In the genomic region with DNA sequence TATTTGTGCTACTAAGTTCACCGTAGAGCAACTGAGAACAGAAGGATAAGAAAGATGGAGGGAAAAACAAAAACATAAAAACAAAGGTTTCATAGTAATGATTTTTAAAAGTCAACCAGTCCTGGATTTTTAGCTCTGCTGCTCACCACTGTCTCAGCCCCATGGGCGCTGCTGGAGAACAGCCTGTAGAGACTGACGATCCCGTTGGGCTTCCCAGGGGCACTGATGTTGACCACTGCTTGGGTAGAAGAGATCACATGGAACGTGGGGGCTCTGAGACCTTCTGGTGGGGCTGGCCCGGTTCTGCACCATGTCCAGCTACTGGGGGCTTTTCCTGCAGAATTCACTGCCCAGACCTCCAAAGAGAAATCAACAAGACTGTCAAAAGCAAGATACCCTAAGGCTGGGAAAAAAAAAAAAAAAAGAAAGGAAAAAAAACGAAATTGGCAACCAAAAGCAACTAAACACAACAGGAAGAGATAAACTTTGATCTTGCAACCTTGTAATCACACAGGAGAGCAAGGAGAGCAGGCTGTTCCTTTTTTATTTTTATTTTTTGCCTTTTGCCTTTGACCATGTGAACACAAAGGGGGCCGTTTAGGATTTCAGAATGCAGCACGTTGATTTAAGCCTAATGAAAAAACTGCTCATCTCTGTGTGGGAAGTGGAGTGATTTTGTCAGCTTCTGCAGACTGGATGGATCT, we compare ENCODE assay signal across 3 cellular contexts.
A peak's percentile ranks its signal among the peaks of the same experiment; 100 is the strongest.
TF ChIP-seq lines count a peak whose summit lies in the region.

No MANE protein-coding gene starts in this region.

TF ChIP-seq in liver, 16 proteins besides CTCF, POLR2A, EP300 and RAD21 (continued from another document):
- TF ChIP-seq, protein P1, sequence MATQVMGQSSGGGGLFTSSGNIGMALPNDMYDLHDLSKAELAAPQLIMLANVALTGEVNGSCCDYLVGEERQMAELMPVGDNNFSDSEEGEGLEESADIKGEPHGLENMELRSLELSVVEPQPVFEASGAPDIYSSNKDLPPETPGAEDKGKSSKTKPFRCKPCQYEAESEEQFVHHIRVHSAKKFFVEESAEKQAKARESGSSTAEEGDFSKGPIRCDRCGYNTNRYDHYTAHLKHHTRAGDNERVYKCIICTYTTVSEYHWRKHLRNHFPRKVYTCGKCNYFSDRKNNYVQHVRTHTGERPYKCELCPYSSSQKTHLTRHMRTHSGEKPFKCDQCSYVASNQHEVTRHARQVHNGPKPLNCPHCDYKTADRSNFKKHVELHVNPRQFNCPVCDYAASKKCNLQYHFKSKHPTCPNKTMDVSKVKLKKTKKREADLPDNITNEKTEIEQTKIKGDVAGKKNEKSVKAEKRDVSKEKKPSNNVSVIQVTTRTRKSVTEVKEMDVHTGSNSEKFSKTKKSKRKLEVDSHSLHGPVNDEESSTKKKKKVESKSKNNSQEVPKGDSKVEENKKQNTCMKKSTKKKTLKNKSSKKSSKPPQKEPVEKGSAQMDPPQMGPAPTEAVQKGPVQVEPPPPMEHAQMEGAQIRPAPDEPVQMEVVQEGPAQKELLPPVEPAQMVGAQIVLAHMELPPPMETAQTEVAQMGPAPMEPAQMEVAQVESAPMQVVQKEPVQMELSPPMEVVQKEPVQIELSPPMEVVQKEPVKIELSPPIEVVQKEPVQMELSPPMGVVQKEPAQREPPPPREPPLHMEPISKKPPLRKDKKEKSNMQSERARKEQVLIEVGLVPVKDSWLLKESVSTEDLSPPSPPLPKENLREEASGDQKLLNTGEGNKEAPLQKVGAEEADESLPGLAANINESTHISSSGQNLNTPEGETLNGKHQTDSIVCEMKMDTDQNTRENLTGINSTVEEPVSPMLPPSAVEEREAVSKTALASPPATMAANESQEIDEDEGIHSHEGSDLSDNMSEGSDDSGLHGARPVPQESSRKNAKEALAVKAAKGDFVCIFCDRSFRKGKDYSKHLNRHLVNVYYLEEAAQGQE (IDR thresholded peaks at IDR 0.05): no peak
- TF ChIP-seq HNF4A (conservative IDR thresholded peaks at IDR 0.05): peak; percentile 36 to 54
TF ChIP-seq in liver: peak in this region for 2.

TF ChIP-seq in HepG2, 621 proteins besides CTCF, POLR2A, EP300 and RAD21:
- TF ChIP-seq, protein P2, sequence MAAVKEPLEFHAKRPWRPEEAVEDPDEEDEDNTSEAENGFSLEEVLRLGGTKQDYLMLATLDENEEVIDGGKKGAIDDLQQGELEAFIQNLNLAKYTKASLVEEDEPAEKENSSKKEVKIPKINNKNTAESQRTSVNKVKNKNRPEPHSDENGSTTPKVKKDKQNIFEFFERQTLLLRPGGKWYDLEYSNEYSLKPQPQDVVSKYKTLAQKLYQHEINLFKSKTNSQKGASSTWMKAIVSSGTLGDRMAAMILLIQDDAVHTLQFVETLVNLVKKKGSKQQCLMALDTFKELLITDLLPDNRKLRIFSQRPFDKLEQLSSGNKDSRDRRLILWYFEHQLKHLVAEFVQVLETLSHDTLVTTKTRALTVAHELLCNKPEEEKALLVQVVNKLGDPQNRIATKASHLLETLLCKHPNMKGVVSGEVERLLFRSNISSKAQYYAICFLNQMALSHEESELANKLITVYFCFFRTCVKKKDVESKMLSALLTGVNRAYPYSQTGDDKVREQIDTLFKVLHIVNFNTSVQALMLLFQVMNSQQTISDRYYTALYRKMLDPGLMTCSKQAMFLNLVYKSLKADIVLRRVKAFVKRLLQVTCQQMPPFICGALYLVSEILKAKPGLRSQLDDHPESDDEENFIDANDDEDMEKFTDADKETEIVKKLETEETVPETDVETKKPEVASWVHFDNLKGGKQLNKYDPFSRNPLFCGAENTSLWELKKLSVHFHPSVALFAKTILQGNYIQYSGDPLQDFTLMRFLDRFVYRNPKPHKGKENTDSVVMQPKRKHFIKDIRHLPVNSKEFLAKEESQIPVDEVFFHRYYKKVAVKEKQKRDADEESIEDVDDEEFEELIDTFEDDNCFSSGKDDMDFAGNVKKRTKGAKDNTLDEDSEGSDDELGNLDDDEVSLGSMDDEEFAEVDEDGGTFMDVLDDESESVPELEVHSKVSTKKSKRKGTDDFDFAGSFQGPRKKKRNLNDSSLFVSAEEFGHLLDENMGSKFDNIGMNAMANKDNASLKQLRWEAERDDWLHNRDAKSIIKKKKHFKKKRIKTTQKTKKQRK (IDR thresholded peaks at IDR 0.05; ENCODE audit: low read length): no peak
- TF ChIP-seq, protein P3, sequence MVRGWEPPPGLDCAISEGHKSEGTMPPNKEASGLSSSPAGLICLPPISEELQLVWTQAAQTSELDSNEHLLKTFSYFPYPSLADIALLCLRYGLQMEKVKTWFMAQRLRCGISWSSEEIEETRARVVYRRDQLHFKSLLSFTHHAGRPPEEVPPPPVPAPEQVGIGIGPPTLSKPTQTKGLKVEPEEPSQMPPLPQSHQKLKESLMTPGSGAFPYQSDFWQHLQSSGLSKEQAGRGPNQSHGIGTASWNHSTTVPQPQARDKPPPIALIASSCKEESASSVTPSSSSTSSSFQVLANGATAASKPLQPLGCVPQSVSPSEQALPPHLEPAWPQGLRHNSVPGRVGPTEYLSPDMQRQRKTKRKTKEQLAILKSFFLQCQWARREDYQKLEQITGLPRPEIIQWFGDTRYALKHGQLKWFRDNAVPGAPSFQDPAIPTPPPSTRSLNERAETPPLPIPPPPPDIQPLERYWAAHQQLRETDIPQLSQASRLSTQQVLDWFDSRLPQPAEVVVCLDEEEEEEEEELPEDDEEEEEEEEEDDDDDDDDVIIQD (CRISPR knock-in tag; IDR thresholded peaks at IDR 0.05; ENCODE audit: low read depth): no peak
- TF ChIP-seq MED1 (CRISPR knock-in tag; IDR thresholded peaks at IDR 0.05): no peak
- no peak for TF ChIP-seq MED8 (CRISPR knock-in tag; IDR thresholded peaks at IDR 0.05; ENCODE audit: insufficient replicate concordance)
- TF ChIP-seq, protein P4, sequence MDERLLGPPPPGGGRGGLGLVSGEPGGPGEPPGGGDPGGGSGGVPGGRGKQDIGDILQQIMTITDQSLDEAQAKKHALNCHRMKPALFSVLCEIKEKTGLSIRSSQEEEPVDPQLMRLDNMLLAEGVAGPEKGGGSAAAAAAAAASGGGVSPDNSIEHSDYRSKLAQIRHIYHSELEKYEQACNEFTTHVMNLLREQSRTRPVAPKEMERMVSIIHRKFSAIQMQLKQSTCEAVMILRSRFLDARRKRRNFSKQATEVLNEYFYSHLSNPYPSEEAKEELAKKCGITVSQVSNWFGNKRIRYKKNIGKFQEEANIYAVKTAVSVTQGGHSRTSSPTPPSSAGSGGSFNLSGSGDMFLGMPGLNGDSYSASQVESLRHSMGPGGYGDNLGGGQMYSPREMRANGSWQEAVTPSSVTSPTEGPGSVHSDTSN (CRISPR knock-in tag; IDR thresholded peaks at IDR 0.05): no peak
- TF ChIP-seq ERF (CRISPR knock-in tag; IDR thresholded peaks at IDR 0.05): no peak

TF ChIP-seq in WTC11, 78 proteins besides CTCF, POLR2A, EP300 and RAD21 (continued from another document):
- TF ChIP-seq, protein P5, sequence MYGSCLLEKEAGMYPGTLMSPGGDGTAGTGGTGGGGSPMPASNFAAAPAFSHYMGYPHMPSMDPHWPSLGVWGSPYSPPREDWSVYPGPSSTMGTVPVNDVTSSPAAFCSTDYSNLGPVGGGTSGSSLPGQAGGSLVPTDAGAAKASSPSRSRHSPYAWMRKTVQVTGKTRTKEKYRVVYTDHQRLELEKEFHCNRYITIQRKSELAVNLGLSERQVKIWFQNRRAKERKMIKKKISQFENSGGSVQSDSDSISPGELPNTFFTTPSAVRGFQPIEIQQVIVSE (CRISPR knock-in tag; IDR thresholded peaks at IDR 0.05; ENCODE audit: borderline replicate concordance): no peak
- TF ChIP-seq SP1 (CRISPR knock-in tag; conservative IDR thresholded peaks at IDR 0.05) (no peak), CBFB (CRISPR knock-in tag; IDR thresholded peaks at IDR 0.05; ENCODE audit: low read depth) (no peak), PRRX2 (CRISPR knock-in tag; IDR thresholded peaks at IDR 0.05) (no peak), ZBTB21 (CRISPR knock-in tag; IDR thresholded peaks at IDR 0.05; ENCODE audit: borderline replicate concordance) (no peak)
- TF ChIP-seq, protein P6, sequence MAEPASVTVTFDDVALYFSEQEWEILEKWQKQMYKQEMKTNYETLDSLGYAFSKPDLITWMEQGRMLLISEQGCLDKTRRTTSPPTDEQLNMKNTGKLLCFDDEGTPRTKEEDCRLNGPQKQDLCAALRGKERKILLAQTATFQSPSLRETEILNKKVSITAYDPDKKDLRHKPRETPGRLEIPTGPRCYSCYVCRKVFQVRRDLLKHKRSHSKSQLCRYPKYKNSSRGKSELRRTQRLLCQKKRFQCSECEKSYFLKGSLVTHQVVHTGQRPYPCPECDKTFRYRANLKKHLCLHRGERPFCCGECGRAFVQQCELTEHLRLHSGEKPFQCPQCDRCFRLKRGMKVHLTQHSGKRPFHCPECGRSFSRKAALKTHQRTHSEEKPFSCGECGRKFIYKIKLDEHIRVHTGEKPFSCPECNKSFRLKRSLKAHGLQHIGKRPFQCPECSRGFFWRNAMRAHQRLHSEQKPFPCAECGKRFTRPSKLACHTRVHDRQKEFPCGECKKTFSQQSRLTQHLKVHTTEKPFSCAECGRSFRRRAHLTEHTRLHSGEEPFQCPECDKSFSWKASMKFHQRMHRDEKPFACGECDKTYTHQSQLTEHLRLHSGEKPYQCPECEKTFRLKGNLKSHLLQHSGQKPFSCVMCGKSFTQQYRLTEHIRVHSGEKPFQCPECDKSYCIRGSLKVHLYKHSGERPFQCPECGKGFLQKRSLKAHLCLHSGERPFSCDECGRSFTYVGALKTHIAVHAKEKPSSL (CRISPR knock-in tag; conservative IDR thresholded peaks at IDR 0.05): no peak
- TF ChIP-seq, protein P7, sequence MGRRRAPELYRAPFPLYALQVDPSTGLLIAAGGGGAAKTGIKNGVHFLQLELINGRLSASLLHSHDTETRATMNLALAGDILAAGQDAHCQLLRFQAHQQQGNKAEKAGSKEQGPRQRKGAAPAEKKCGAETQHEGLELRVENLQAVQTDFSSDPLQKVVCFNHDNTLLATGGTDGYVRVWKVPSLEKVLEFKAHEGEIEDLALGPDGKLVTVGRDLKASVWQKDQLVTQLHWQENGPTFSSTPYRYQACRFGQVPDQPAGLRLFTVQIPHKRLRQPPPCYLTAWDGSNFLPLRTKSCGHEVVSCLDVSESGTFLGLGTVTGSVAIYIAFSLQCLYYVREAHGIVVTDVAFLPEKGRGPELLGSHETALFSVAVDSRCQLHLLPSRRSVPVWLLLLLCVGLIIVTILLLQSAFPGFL (CRISPR knock-in tag; IDR thresholded peaks at IDR 0.05; ENCODE audit: borderline replicate concordance): no peak
- TF ChIP-seq, protein P8, sequence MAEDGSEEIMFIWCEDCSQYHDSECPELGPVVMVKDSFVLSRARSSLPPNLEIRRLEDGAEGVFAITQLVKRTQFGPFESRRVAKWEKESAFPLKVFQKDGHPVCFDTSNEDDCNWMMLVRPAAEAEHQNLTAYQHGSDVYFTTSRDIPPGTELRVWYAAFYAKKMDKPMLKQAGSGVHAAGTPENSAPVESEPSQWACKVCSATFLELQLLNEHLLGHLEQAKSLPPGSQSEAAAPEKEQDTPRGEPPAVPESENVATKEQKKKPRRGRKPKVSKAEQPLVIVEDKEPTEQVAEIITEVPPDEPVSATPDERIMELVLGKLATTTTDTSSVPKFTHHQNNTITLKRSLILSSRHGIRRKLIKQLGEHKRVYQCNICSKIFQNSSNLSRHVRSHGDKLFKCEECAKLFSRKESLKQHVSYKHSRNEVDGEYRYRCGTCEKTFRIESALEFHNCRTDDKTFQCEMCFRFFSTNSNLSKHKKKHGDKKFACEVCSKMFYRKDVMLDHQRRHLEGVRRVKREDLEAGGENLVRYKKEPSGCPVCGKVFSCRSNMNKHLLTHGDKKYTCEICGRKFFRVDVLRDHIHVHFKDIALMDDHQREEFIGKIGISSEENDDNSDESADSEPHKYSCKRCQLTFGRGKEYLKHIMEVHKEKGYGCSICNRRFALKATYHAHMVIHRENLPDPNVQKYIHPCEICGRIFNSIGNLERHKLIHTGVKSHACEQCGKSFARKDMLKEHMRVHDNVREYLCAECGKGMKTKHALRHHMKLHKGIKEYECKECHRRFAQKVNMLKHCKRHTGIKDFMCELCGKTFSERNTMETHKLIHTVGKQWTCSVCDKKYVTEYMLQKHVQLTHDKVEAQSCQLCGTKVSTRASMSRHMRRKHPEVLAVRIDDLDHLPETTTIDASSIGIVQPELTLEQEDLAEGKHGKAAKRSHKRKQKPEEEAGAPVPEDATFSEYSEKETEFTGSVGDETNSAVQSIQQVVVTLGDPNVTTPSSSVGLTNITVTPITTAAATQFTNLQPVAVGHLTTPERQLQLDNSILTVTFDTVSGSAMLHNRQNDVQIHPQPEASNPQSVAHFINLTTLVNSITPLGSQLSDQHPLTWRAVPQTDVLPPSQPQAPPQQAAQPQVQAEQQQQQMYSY (CRISPR knock-in tag; IDR thresholded peaks at IDR 0.05): no peak
